40 cellular contexts compared by ENCODE assay signal in the genomic region with DNA sequence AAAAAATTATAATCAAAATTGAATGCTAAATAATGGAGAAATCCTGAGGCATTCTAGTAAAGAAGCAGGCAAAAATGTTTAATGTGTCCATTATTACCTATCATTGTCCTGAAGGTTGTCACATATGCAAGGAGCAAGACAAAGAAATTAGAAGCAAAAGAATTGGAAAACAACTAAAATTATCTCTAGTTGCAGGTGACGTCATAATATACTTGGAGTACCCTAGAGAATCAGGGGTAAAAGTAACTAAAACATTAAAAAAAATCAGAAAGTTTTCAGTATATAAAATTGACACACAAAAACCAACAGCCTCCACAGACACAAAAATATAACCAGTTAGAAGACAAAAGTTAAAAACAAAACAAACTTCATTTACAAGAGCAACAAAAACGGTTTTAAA. TPM values are rescaled to one million over a fixed set of nuclear protein-coding genes. Genes with fewer than 3 reads are reported as not detected.
"Had no signal": no experiment of that assay in that cellular context is flagged by ENCODE, and none has a peak within 500 bp of the region (broad histone marks: within the 10 kb centered on the region; RNA-seq: fewer than 3 reads in every experiment).

No MANE protein-coding gene starts in this region.

- H3K36me3 ChIP-seq: adrenal gland, cardiac muscle cell had no signal

- H3K4me3 ChIP-seq: adrenal gland, cardiac muscle cell had no signal

- H3K36me3 Mint-ChIP-seq: activated CD4-positive, alpha-beta memory T cell treated with anti-CD3 and anti-CD28 coated beads for 36 hours; activated naive CD4-positive, alpha-beta T cell treated with anti-CD3 and anti-CD28 coated beads, Interleukin-2, amount 50 U/mL, for 72 hours; activated naive CD8-positive, alpha-beta T cell treated with anti-CD3 and anti-CD28 coated beads for 36 hours; brain had no signal

- H3K27ac ChIP-seq: adrenal gland, cardiac muscle cell, VCaP had no signal

- H3K9me3 ChIP-seq: adrenal gland had no signal

- H3K27ac Mint-ChIP-seq: activated B cell treated with CpG ODN at 0.5 μM for 24 hours; activated CD4-positive, alpha-beta memory T cell treated with anti-CD3 and anti-CD28 coated beads for 36 hours; activated CD4-positive, alpha-beta T cell treated with anti-CD3 and anti-CD28 coated beads, Interleukin-2, amount 10 ng/mL, durations not matched to agents 24 days and 14 days; activated CD8-positive, alpha-beta T cell treated with anti-CD3 and anti-CD28 coated beads for 36 hours; activated naive CD4-positive, alpha-beta T cell treated with anti-CD3 and anti-CD28 coated beads for 36 hours; activated naive CD4-positive, alpha-beta T cell treated with anti-CD3 and anti-CD28 coated beads, Interleukin-2, amount 50 U/mL, for 72 hours; activated naive CD8-positive, alpha-beta T cell treated with anti-CD3 and anti-CD28 coated beads for 36 hours; activated T-cell treated with anti-CD3 and anti-CD28 coated beads, Interleukin-2, amount 50 U/mL, for 72 hours; activated T-helper 1 cell treated with anti-CD3 and anti-CD28 coated beads, Interleukin-12 subunit alpha, Interleukin-12 subunit beta, Interleukin-2, Interleukin-4 antibody, amounts not matched to agents 30 ng/mL and 10 ng/mL and 1 ng/mL, durations not matched to agents 14 hours and 24 hours and 36 hours; activated T-helper 17 cell treated with anti-CD3 and anti-CD28 coated beads, Interleukin-2, amount 50 U/mL, for 72 hours; brain; T-helper 1 cell treated with Interleukin-12 subunit alpha and Interleukin-12 subunit beta and Interleukin-4 antibody, amounts not matched to agents 30 μg/mL and 1 μg/mL, for 36 hours; T-helper 2 cell treated with Interferon-gamma antibody and Interleukin-4, amounts not matched to agents 5 μg/mL and 100 μg/mL, for 36 hours had no signal

- H3K4me3 Mint-ChIP-seq: activated B cell treated with CpG ODN at 0.5 μM for 24 hours; activated CD4-positive, alpha-beta memory T cell treated with anti-CD3 and anti-CD28 coated beads for 36 hours; activated CD4-positive, alpha-beta T cell treated with anti-CD3 and anti-CD28 coated beads, Interleukin-2, amount 10 ng/mL, durations not matched to agents 24 days and 14 days; activated CD8-positive, alpha-beta T cell treated with anti-CD3 and anti-CD28 coated beads for 36 hours; activated naive CD4-positive, alpha-beta T cell treated with anti-CD3 and anti-CD28 coated beads for 36 hours; activated naive CD8-positive, alpha-beta T cell treated with anti-CD3 and anti-CD28 coated beads for 36 hours; activated T-cell treated with anti-CD3 and anti-CD28 coated beads, Interleukin-2, amount 50 U/mL, for 4 hours; activated T-cell treated with anti-CD3 and anti-CD28 coated beads, Interleukin-2, amount 50 U/mL, for 72 hours; activated T-helper 1 cell treated with anti-CD3 and anti-CD28 coated beads, Interleukin-12 subunit alpha, Interleukin-12 subunit beta, Interleukin-2, Interleukin-4 antibody, amounts not matched to agents 30 ng/mL and 10 ng/mL and 1 ng/mL, durations not matched to agents 14 hours and 24 hours and 36 hours; activated T-helper 17 cell treated with anti-CD3 and anti-CD28 coated beads, Interleukin-2, amount 50 U/mL, for 72 hours; brain; central memory CD8-positive, alpha-beta T cell; T-helper 1 cell treated with Interleukin-12 subunit alpha and Interleukin-12 subunit beta and Interleukin-4 antibody, amounts not matched to agents 30 μg/mL and 1 μg/mL, for 36 hours; T-helper 2 cell treated with Interferon-gamma antibody and Interleukin-4, amounts not matched to agents 5 μg/mL and 100 μg/mL, for 36 hours had no signal

- H3K4me1 Mint-ChIP-seq: activated B cell treated with CpG ODN at 0.5 μM for 24 hours; activated CD4-positive, alpha-beta T cell treated with anti-CD3 and anti-CD28 coated beads, Interleukin-2, amount 10 ng/mL, durations not matched to agents 24 days and 14 days; activated naive CD8-positive, alpha-beta T cell treated with anti-CD3 and anti-CD28 coated beads for 36 hours; activated T-helper 17 cell treated with anti-CD3 and anti-CD28 coated beads, Interleukin-2, amount 50 U/mL, for 72 hours; brain; central memory CD8-positive, alpha-beta T cell had no signal

- FAIRE-seq: bronchial epithelial cell, TTC549 had no signal

- H3K4me1 ChIP-seq: adrenal gland had no signal

- H3K27me3 ChIP-seq: cardiac muscle cell had no signal

- ATAC-seq: activated CD8-positive, alpha-beta T cell treated with anti-CD3 and anti-CD28 coated beads for 36 hours; activated naive CD4-positive, alpha-beta T cell treated with anti-CD3 and anti-CD28 coated beads, Interleukin-2, amount 50 U/mL, for 72 hours; activated T-cell treated with anti-CD3 and anti-CD28 coated beads, Interleukin-2, amount 50 U/mL, for 4 hours; activated T-cell treated with anti-CD3 and anti-CD28 coated beads, Interleukin-2, amount 50 U/mL, for 72 hours; activated T-helper 17 cell treated with anti-CD3 and anti-CD28 coated beads, Interleukin-2, amount 50 U/mL, for 72 hours had no signal

- H3K9me3 Mint-ChIP-seq: activated B cell treated with CpG ODN at 0.5 μM for 24 hours; activated CD4-positive, alpha-beta memory T cell treated with anti-CD3 and anti-CD28 coated beads for 36 hours; activated CD4-positive, alpha-beta T cell treated with anti-CD3 and anti-CD28 coated beads, Interleukin-2, amount 10 ng/mL, durations not matched to agents 24 days and 14 days; activated CD8-positive, alpha-beta T cell treated with anti-CD3 and anti-CD28 coated beads for 36 hours; activated naive CD4-positive, alpha-beta T cell treated with anti-CD3 and anti-CD28 coated beads for 36 hours; activated naive CD4-positive, alpha-beta T cell treated with anti-CD3 and anti-CD28 coated beads, Interleukin-2, amount 50 U/mL, for 72 hours; activated naive CD8-positive, alpha-beta T cell treated with anti-CD3 and anti-CD28 coated beads for 36 hours; activated T-cell treated with anti-CD3 and anti-CD28 coated beads, Interleukin-2, amount 50 U/mL, for 4 hours; activated T-cell treated with anti-CD3 and anti-CD28 coated beads, Interleukin-2, amount 50 U/mL, for 72 hours; activated T-helper 1 cell treated with anti-CD3 and anti-CD28 coated beads, Interleukin-12 subunit alpha, Interleukin-12 subunit beta, Interleukin-2, Interleukin-4 antibody, amounts not matched to agents 30 ng/mL and 10 ng/mL and 1 ng/mL, durations not matched to agents 14 hours and 24 hours and 36 hours; activated T-helper 17 cell treated with anti-CD3 and anti-CD28 coated beads, Interleukin-2, amount 50 U/mL, for 72 hours; central memory CD8-positive, alpha-beta T cell; T-helper 1 cell treated with Interleukin-12 subunit alpha and Interleukin-12 subunit beta and Interleukin-4 antibody, amounts not matched to agents 30 μg/mL and 1 μg/mL, for 36 hours; T-helper 2 cell treated with Interferon-gamma antibody and Interleukin-4, amounts not matched to agents 5 μg/mL and 100 μg/mL, for 36 hours had no signal

- DNase-seq: activated B cell treated with CpG ODN at 0.5 μM for 24 hours; activated CD4-positive, alpha-beta memory T cell treated with anti-CD3 and anti-CD28 coated beads for 36 hours; activated CD4-positive, alpha-beta T cell treated with anti-CD3 and anti-CD28 coated beads for 4 hours; activated CD4-positive, alpha-beta T cell treated with anti-CD3 and anti-CD28 coated beads, Interleukin-2, amount 10 ng/mL, durations not matched to agents 24 days and 14 days; activated CD4-positive, alpha-beta T cell treated with anti-CD3 and anti-CD28 coated beads, Interleukin-2, amount 50 U/mL, for 1 hour; activated CD4-positive, alpha-beta T cell treated with anti-CD3 and anti-CD28 coated beads, Interleukin-2, amount 50 U/mL, for 4 hours; activated CD4-positive, CD25-positive, alpha-beta regulatory T cell treated with anti-CD3 and anti-CD28 coated beads, Interleukin-2, amount 50 U/mL, for 72 hours; activated CD8-positive, alpha-beta memory T cell treated with anti-CD3 and anti-CD28 coated beads, Interleukin-2, amount 50 U/mL, for 4 hours; activated CD8-positive, alpha-beta T cell treated with anti-CD3 and anti-CD28 coated beads for 36 hours; activated effector memory CD4-positive, alpha-beta T cell treated with anti-CD3 and anti-CD28 coated beads, Interleukin-2, amount 50 U/mL, for 16 hours; activated gamma-delta T cell treated with Interleukin-2 at 50 U/mL for 16 hours; activated naive CD4-positive, alpha-beta T cell; activated naive CD4-positive, alpha-beta T cell treated with anti-CD3 and anti-CD28 coated beads for 36 hours; activated naive CD4-positive, alpha-beta T cell treated with anti-CD3 and anti-CD28 coated beads, Interleukin-2, amount 50 U/mL, for 16 hours; activated naive CD8-positive, alpha-beta T cell treated with anti-CD3 and anti-CD28 coated beads for 36 hours; activated T-cell treated with anti-CD3 and anti-CD28 coated beads for 4 hours; activated T-cell treated with anti-CD3 and anti-CD28 coated beads, Interleukin-2, amount 50 U/mL, for 1 hour; activated T-cell treated with anti-CD3 and anti-CD28 coated beads, Interleukin-2, amount 50 U/mL, for 4 hours; activated T-cell treated with anti-CD3 and anti-CD28 coated beads, Interleukin-2, amount 50 U/mL, for 72 hours; adrenal gland; amniotic stem cell; aorta; caudate nucleus; cerebellar nuclear complex; T-helper 1 cell; T-helper 2 cell; T-helper 9 cell had no signal

RNA-seq across cellular contexts. Expression of a gene that starts 21.4 kb away (rescaled TPM):
- total RNA-seq: activated B cell treated with CpG ODN at 0.5 μM for 24 hours; activated CD4-positive, alpha-beta memory T cell treated with anti-CD3 and anti-CD28 coated beads for 36 hours; activated CD4-positive, alpha-beta T cell treated with anti-CD3 and anti-CD28 coated beads, Interleukin-2, amount 10 ng/mL, durations not matched to agents 24 days and 14 days; activated CD8-positive, alpha-beta memory T cell treated with anti-CD3 and anti-CD28 coated beads for 36 hours; activated CD8-positive, alpha-beta T cell treated with anti-CD3 and anti-CD28 coated beads for 36 hours; activated naive CD4-positive, alpha-beta T cell treated with anti-CD3 and anti-CD28 coated beads for 36 hours; activated naive CD4-positive, alpha-beta T cell treated with anti-CD3 and anti-CD28 coated beads, Interleukin-2, amount 50 U/mL, for 72 hours; activated naive CD8-positive, alpha-beta T cell treated with anti-CD3 and anti-CD28 coated beads for 36 hours; activated T-cell treated with anti-CD3 and anti-CD28 coated beads, Interleukin-2, amount 50 U/mL, for 4 hours; activated T-cell treated with anti-CD3 and anti-CD28 coated beads, Interleukin-2, amount 50 U/mL, for 72 hours; activated T-helper 1 cell treated with anti-CD3 and anti-CD28 coated beads, Interleukin-12 subunit alpha, Interleukin-12 subunit beta, Interleukin-2, Interleukin-4 antibody, amounts not matched to agents 30 ng/mL and 10 ng/mL and 1 ng/mL, durations not matched to agents 14 hours and 24 hours and 36 hours; activated T-helper 17 cell treated with anti-CD3 and anti-CD28 coated beads, Interleukin-2, amount 50 U/mL, for 72 hours; adrenal gland; aorta; bronchial epithelial cell; cardiac muscle cell; chondrocyte had no signal
- polyA plus RNA-seq: adrenal gland, aorta, cardiac muscle cell had no signal
